In the genomic region with DNA sequence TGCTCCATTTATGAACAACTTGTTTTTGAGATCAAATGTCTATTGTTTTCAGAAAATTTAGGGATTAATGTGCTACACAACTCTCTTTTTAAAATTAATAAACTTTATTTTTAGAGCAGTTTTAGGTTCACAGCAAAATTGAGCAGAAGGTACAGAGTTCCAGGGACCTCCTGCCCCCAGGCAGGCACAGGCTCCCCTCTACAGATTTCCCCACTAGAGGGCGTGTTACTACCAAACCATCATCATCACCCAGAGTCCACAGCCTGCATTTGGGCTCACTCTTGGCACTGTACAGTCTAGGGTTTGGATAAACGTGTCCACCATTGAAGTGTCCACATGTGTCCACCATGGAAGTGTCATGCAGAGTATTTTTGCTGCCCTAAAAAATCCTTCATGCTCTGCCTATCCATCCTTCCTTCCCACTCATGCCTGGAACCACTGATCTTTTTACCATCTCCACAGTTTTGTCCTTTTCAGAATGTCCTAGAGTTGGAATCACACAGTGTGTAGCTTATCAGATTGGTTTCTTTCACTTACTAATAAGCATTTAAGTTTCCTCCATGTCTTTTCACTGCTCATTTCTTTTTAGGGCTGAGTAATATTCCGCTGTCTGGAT, we compare ENCODE assay signal across 8 cellular contexts.
DNase-seq lines count a peak whose midpoint lies in the region; ATAC-seq and TF ChIP-seq lines count a peak whose summit lies in the region.

No MANE protein-coding gene starts in this region.

- no peak overlapping the region for H3K4me3 Mint-ChIP-seq in MCF 10A (ENCODE audit: unreplicated experiment)

- DNase-seq in MCF 10A (ENCODE audit: unreplicated experiment), result peak; percentile 55
- DNase-seq in breast epithelium (ENCODE audit: low spot score in 2 of 2), result no peak
- peak; percentile 3 for DNase-seq in SK-N-MC (ENCODE audit: low read depth, low spot score)
- peak; percentile 34 to 43 for DNase-seq in cardiac fibroblast (ENCODE audit: low read depth in 2 of 2)
- peak in 1 of 3 donors; percentile 49 for DNase-seq in mucosa of descending colon
- no peak for DNase-seq in effector CD8-positive, alpha-beta T cell (lab: John Stamatoyannopoulos, UW)
- DNase-seq in DMS79 (lab: John Stamatoyannopoulos, UW), result no peak

- intact Hi-C loops in MCF 10A (cut with micrococcal nuclease) (no loop called here), breast epithelium (cut with DNase I; ENCODE audit: low total_unique reads) (no loop called here), mucosa of descending colon (cut with DNase I, micrococcal nuclease) (no loop called here)

- TF ChIP-seq CTCF in MCF 10A (IDR thresholded peaks at IDR 0.05; ENCODE audit: unreplicated experiment) (peak; percentile 48), breast epithelium (IDR thresholded peaks at IDR 0.05) (peak in 1 of 3 donors; percentile 22), cardiac fibroblast (IDR thresholded peaks at IDR 0.05; ENCODE audit: low read depth, low read length) (peak; percentile 62), mucosa of descending colon (IDR thresholded peaks at IDR 0.05) (peak; percentile 26)

- H3K27ac Mint-ChIP-seq in MCF 10A (ENCODE audit: low read depth, unreplicated experiment), result no peak overlapping the region

- no peaks in the 10 kb centered on the region for H3K36me3 Mint-ChIP-seq in MCF 10A (ENCODE audit: insufficient read depth, unreplicated experiment)

- peaks cover 0 to 6% of the 10 kb centered on the region in 2 donors for H3K9me3 ChIP-seq in breast epithelium
- H3K9me3 ChIP-seq in SK-N-MC (ENCODE audit: low read depth, low read length), result no peaks in the 10 kb centered on the region
- H3K9me3 ChIP-seq in mucosa of descending colon, result no peaks in the 10 kb centered on the region

- H3K4me1 ChIP-seq in breast epithelium, result no peaks in the 10 kb centered on the region
- no peaks in the 10 kb centered on the region for H3K4me1 ChIP-seq in mucosa of descending colon (ENCODE audit: low read depth)

- H3K4me1 Mint-ChIP-seq in MCF 10A (ENCODE audit: insufficient read depth, unreplicated experiment), result no peaks in the 10 kb centered on the region

- no peaks in the 10 kb centered on the region for H3K36me3 ChIP-seq in breast epithelium
- H3K36me3 ChIP-seq in SK-N-MC (ENCODE audit: insufficient read depth, low read length), result no peaks in the 10 kb centered on the region
- H3K36me3 ChIP-seq in mucosa of descending colon (ENCODE audit: low read depth), result no peaks in the 10 kb centered on the region

- POLR2A ChIA-PET in MCF 10A (lab: Yijun Ruan, JAX), result no interaction called here

- CTCF ChIA-PET in MCF 10A (lab: Yijun Ruan, JAX), result interaction anchor here (0.8 to 0.9 kb wide), 4 partner anchors 15 to 848 kb away, joined by 3 read pairs; no protein-coding TSS in a partner anchor

- H3K9ac ChIP-seq in SK-N-MC (ENCODE audit: insufficient read length), result no peak overlapping the region

- peaks cover 15% of the 10 kb centered on the region for H3K9me3 Mint-ChIP-seq in MCF 10A (ENCODE audit: unreplicated experiment)

- H3K27me3 ChIP-seq in breast epithelium, result peaks cover 0 to 19% of the 10 kb centered on the region in 2 donors

- no peak overlapping the region for H3K4me3 ChIP-seq in breast epithelium
- no peak overlapping the region for H3K4me3 ChIP-seq in SK-N-MC
- H3K4me3 ChIP-seq in cardiac fibroblast (replicated peaks in 1 of 2; ENCODE audit: low read depth in 2 of 2, low read length in 2 of 2), result no peak overlapping the region
- no peak overlapping the region for H3K4me3 ChIP-seq in mucosa of descending colon

- no TSS peak for BruUV-seq in MCF 10A (replicated peaks; lab: Mats Ljungman, UMichigan)

- TF ChIP-seq POLR2A in breast epithelium (IDR thresholded peaks at IDR 0.05), result no peak

- H3K27ac ChIP-seq in breast epithelium (no peak overlapping the region), SK-N-MC (no peak overlapping the region)

- H3K27me3 Mint-ChIP-seq in MCF 10A (ENCODE audit: insufficient read depth, unreplicated experiment), result peaks cover 53% of the 10 kb centered on the region

- ATAC-seq in HG02970 (IDR thresholded peaks at IDR 0.05; ENCODE audit: low FRiP score, unreplicated experiment), result peak; percentile 58
- ATAC-seq in mucosa of descending colon, result peak; percentile 45

Comparison
In these comparisons a context has a peak if more than half of its experiments do, and no peak if none do; other contexts are left out.
1. DNase-seq: peak in MCF 10A (single experiment), SK-N-MC (single experiment) and cardiac fibroblast (2 of 2); none in breast epithelium (0 of 2), effector CD8-positive, alpha-beta T cell (single experiment) and DMS79 (single experiment).